ENCODE assay signal across 25 cellular contexts in genomic region chr13:36696410-36696809, GRCh38. TPM values are rescaled to one million over a fixed set of nuclear protein-coding genes. Genes with fewer than 3 reads are reported as not detected.
DNase-seq lines count a peak whose midpoint lies in the region; ATAC-seq and TF ChIP-seq lines count a peak whose summit lies in the region.
"Had no signal": no experiment of that assay in that cellular context is flagged by ENCODE, and none has a peak within 500 bp of the region (broad histone marks: within the 10 kb centered on the region; RNA-seq: fewer than 3 reads in every experiment).

No MANE protein-coding gene starts in this region.

- H3K79me2 ChIP-seq in SK-N-SH (ENCODE audit: insufficient read depth) (no peaks in the 10 kb centered on the region), OCI-LY7 (ENCODE audit: insufficient read depth, low read depth, low read length) (no peaks in the 10 kb centered on the region)

- no peak overlapping the region for H3K4me2 ChIP-seq in SK-N-SH
- H3K4me2 ChIP-seq in OCI-LY7 (ENCODE audit: low read length): no peak overlapping the region
- H3K4me2 ChIP-seq: BLaER1 treated with 17β-estradiol and CSF1 and Interleukin-3, amounts not matched to agents 10 nM and 100 nM; GM23338 had no signal

- H3K27me3 ChIP-seq in SK-N-SH (ENCODE audit: insufficient read depth): peaks cover 22% of the 10 kb centered on the region
- H3K27me3 ChIP-seq: BLaER1 treated with 17β-estradiol and CSF1 and Interleukin-3, amounts not matched to agents 10 nM and 100 nM had no signal

- POLR2A ChIA-PET in SK-N-SH (lab: Yijun Ruan, JAX) (no interaction called here), OCI-LY7 (lab: Charles Lee) (no interaction called here)

- H3K36me3 Mint-ChIP-seq in nephron (ENCODE audit: low read depth): no peaks in the 10 kb centered on the region
- H3K36me3 Mint-ChIP-seq: CD14-positive monocyte; CD8-positive, alpha-beta memory T cell had no signal

- ATAC-seq in SK-N-SH treated with all-trans-retinoic acid at 6 μM for 48 hours (no peak), omental fat pad (ENCODE audit: low FRiP score) (no peak)
- ATAC-seq: GM12878, GM23338, HCT116 had no signal

- H3K27ac Mint-ChIP-seq in nephron: peak overlapping the region; percentile 67 to 78 (median 68)
- H3K27ac Mint-ChIP-seq: CD14-positive monocyte; CD4-positive, alpha-beta T cell; CD8-positive, alpha-beta memory T cell; GM23338; H9 had no signal

- H3K27ac ChIP-seq in SK-N-SH (ENCODE audit: low read depth in 2 of 2, low read length in 1 of 2) (no peak overlapping the region), OCI-LY7 (ENCODE audit: low read depth, low read length, poor library complexity, severe bottlenecking) (no peak overlapping the region)
- H3K27ac ChIP-seq: 22Rv1; BLaER1 treated with 17β-estradiol and CSF1 and Interleukin-3, amounts not matched to agents 10 nM and 100 nM had no signal

- intact Hi-C loops in OCI-LY7 (cut with micrococcal nuclease; ENCODE audit: unreplicated experiment): no loop called here

- TF ChIP-seq CTCF in SK-N-SH (IDR thresholded peaks at IDR 0.05) (no peak), nephron (IDR thresholded peaks at IDR 0.05; ENCODE audit: unreplicated experiment in 3 of 3) (no peak), OCI-LY7 (conservative IDR thresholded peaks at IDR 0.05; ENCODE audit: low read length) (no peak), omental fat pad (IDR thresholded peaks at IDR 0.05) (no peak)

- H3K4me3 Mint-ChIP-seq in nephron: peak overlapping the region in 2 of 3 experiments; percentile 19 to 23
- H3K4me3 Mint-ChIP-seq: CD14-positive monocyte; CD4-positive, alpha-beta T cell; CD8-positive, alpha-beta memory T cell; GM23338; H9 had no signal

- H3K4me1 Mint-ChIP-seq in nephron: peaks cover 43% of the 10 kb centered on the region
- H3K4me1 Mint-ChIP-seq: CD14-positive monocyte; CD8-positive, alpha-beta memory T cell had no signal

- BruUV-seq in OCI-LY7 (replicated peaks; lab: Mats Ljungman, UMichigan): no TSS peak

- H3K4me3 ChIP-seq in SK-N-SH (ENCODE audit: low read depth in 2 of 2, low read length in 1 of 2) (no peak overlapping the region), OCI-LY7 (ENCODE audit: low read depth, low read length, poor library complexity, severe bottlenecking) (no peak overlapping the region)
- H3K4me3 ChIP-seq: BLaER1 treated with 17β-estradiol and CSF1 and Interleukin-3, amounts not matched to agents 10 nM and 100 nM; GM12878; GM23338 had no signal

- H3K9me3 Mint-ChIP-seq in nephron: no peaks in the 10 kb centered on the region
- H3K9me3 Mint-ChIP-seq: CD14-positive monocyte; CD4-positive, alpha-beta T cell; GM23338; H9 had no signal

- H3K36me3 ChIP-seq in SK-N-SH (replicated peaks in 1 of 2; ENCODE audit: control insufficient read depth in 1 of 2, insufficient read depth in 2 of 2, low read length in 1 of 2) (no peaks in the 10 kb centered on the region), OCI-LY7 (ENCODE audit: insufficient read depth, low read length) (no peaks in the 10 kb centered on the region)
- H3K36me3 ChIP-seq: BE2C; BLaER1 treated with 17β-estradiol and CSF1 and Interleukin-3, amounts not matched to agents 10 nM and 100 nM had no signal

- H3K9ac ChIP-seq in SK-N-SH: no peak overlapping the region
- H3K9ac ChIP-seq: BLaER1 treated with 17β-estradiol and CSF1 and Interleukin-3, amounts not matched to agents 10 nM and 100 nM had no signal

- TF ChIP-seq EP300 in SK-N-SH (IDR thresholded peaks at IDR 0.05; ENCODE audit: borderline replicate concordance in 1 of 2, low read depth in 1 of 2, low read length in 1 of 2): no peak

- H3K27me3 Mint-ChIP-seq in nephron (ENCODE audit: low read depth): peaks cover 25% of the 10 kb centered on the region

- no peak overlapping the region for H2AFZ ChIP-seq in SK-N-SH (ENCODE audit: low read depth)
- H2AFZ ChIP-seq in OCI-LY7 (ENCODE audit: low read length): no peak overlapping the region
- H2AFZ ChIP-seq: GM23338 had no signal

- no peaks in the 10 kb centered on the region for H3K4me1 ChIP-seq in SK-N-SH (ENCODE audit: control insufficient read depth in 1 of 2, insufficient read depth in 2 of 2, low read depth in 1 of 2, low read length in 1 of 2)
- no peaks in the 10 kb centered on the region for H3K4me1 ChIP-seq in OCI-LY7 (ENCODE audit: insufficient read depth, low read length, poor library complexity, severe bottlenecking)
- H3K4me1 ChIP-seq: BE2C had no signal

- 19% methylated on average over 6 of the region's 6 CpGs for WGBS in SK-N-SH (ENCODE audit: low lambda C conversion rate)

- no peaks in the 10 kb centered on the region for H3K9me2 ChIP-seq in SK-N-SH
- no peaks in the 10 kb centered on the region for H3K9me2 ChIP-seq in OCI-LY7 (ENCODE audit: insufficient read depth, low read length)

- CTCF ChIA-PET in SK-N-SH (lab: Yijun Ruan, JAX) (no interaction called here), OCI-LY7 (lab: Charles Lee; ENCODE audit: unreplicated experiment) (no interaction called here)

- no peaks in the 10 kb centered on the region for H3K9me3 ChIP-seq in SK-N-SH
- H3K9me3 ChIP-seq in OCI-LY7 (ENCODE audit: low read length): no peaks in the 10 kb centered on the region
- H3K9me3 ChIP-seq: BE2C; BLaER1 treated with 17β-estradiol and CSF1 and Interleukin-3, amounts not matched to agents 10 nM and 100 nM had no signal

- DNase-seq in SK-N-SH (no peak), left kidney (ENCODE audit: low read depth, low spot score) (peak; percentile 33), NCI-H187 (lab: John Stamatoyannopoulos, UW) (no peak), NCI-H2227 (lab: John Stamatoyannopoulos, UW; ENCODE audit: unreplicated experiment) (no peak), OCI-LY7 (ENCODE audit: low spot score) (no peak), omental fat pad (ENCODE audit: low spot score) (no peak)
- DNase-seq: ACHN; AML-193; BE2C; CD4-positive, alpha-beta T cell; CD8-positive, alpha-beta memory T cell; DMS 273 treated with DMSO at 0.1 percent for 48 hours; DMS79; EL; GDM1; H9 had no signal

- H3F3A ChIP-seq in SK-N-SH (replicated peaks; ENCODE audit: insufficient read depth): no peaks in the 10 kb centered on the region

- no peaks in the 10 kb centered on the region for H4K20me1 ChIP-seq in SK-N-SH (ENCODE audit: insufficient read depth)
- H4K20me1 ChIP-seq in OCI-LY7 (ENCODE audit: insufficient read depth, low read length): no peaks in the 10 kb centered on the region
- H4K20me1 ChIP-seq: BLaER1 treated with 17β-estradiol and CSF1 and Interleukin-3, amounts not matched to agents 10 nM and 100 nM had no signal

- TF ChIP-seq RAD21 in SK-N-SH (IDR thresholded peaks at IDR 0.05; ENCODE audit: low read length): no peak

TF ChIP-seq in SK-N-SH treated with all-trans-retinoic acid at 6 μM for 48 hours, 23 proteins besides CTCF, POLR2A, EP300 and RAD21:
- TF ChIP-seq ISL1 (CRISPR knock-in tag; IDR thresholded peaks at IDR 0.05) (0 out of 2 replicates have a peak, but pooled peaks have one; percentile 7), ZNF565 (CRISPR knock-in tag; conservative IDR thresholded peaks at IDR 0.05; ENCODE audit: low read depth) (no peak)

TF ChIP-seq in SK-N-SH, 30 proteins besides CTCF, POLR2A, EP300 and RAD21 (continues in another document):
- no peak for TF ChIP-seq PBX3 (IDR thresholded peaks at IDR 0.05)
- no peak for TF ChIP-seq POLR2AphosphoS5 (IDR thresholded peaks at IDR 0.05; ENCODE audit: low read depth, low read length)
- no peak for TF ChIP-seq USF1 (IDR thresholded peaks at IDR 0.05; ENCODE audit: borderline replicate concordance, low read depth)
- no peak for TF ChIP-seq RCOR1 (IDR thresholded peaks at IDR 0.05; ENCODE audit: low read length)
- no peak for TF ChIP-seq NRF1 (IDR thresholded peaks at IDR 0.05; ENCODE audit: low read depth, low read length)
- no peak for TF ChIP-seq SIN3A (IDR thresholded peaks at IDR 0.05; ENCODE audit: borderline replicate concordance, low read depth, low read length)
- no peak for TF ChIP-seq EZH2phosphoT487 (IDR thresholded peaks at IDR 0.05; ENCODE audit: borderline replicate concordance, low read depth)
- TF ChIP-seq FOSL2 (IDR thresholded peaks at IDR 0.05; ENCODE audit: borderline replicate concordance, low read depth): no peak
- no peak for TF ChIP-seq TAF1 (IDR thresholded peaks at IDR 0.05; ENCODE audit: borderline replicate concordance, low read depth, low read length)
- no peak for TF ChIP-seq RXRA (IDR thresholded peaks at IDR 0.05; ENCODE audit: borderline replicate concordance, low read depth)
- no peak for TF ChIP-seq FOXM1 (IDR thresholded peaks at IDR 0.05; ENCODE audit: low read depth)
- TF ChIP-seq SMC3 (IDR thresholded peaks at IDR 0.05; ENCODE audit: low read depth, low read length): no peak
- TF ChIP-seq IRF3 (IDR thresholded peaks at IDR 0.05; ENCODE audit: low read depth, low read length): no peak
- TF ChIP-seq RFX5 (IDR thresholded peaks at IDR 0.05; ENCODE audit: low read length): no peak

RNA-seq across cellular contexts. Expression of gene SERTM1, which starts 22.6 kb away (rescaled TPM):
- 0.05 and 0.06 TPM in 2 replicates for polyA plus RNA-seq in SK-N-SH (2012; rRNA removed)
- 0.03 and 0.05 TPM in 2 replicates for polyA plus RNA-seq in SK-N-SH (2012; cell fraction: cytosol; rRNA removed)
- polyA plus RNA-seq in SK-N-SH (2012; cell fraction: nucleus; rRNA removed): 0.04 TPM in 2 replicates
- not detected in 2 replicates for total RNA-seq in OCI-LY7 (2014; rRNA removed; shearing (Covaris generic))
- total RNA-seq in OCI-LY7 (2022): not detected in 2 replicates
- total RNA-seq in omental fat pad: 10 to 100 TPM in 2 of 4 donors, 1 to 10 TPM in 1, not detected in 1; 7.8 to 50.5 (median 10.8) TPM
- total RNA-seq: CD4-positive, alpha-beta T cell; CD8-positive, alpha-beta memory T cell; GM12878; H4 had no signal
- polyA plus RNA-seq: CD14-positive monocyte; CD8-positive, alpha-beta memory T cell; GM12878 had no signal
